13 cellular contexts compared by ENCODE assay signal in genomic region chr1:41364444-41365319, GRCh38. TPM values are rescaled to one million over a fixed set of nuclear protein-coding genes. Genes with fewer than 3 reads are reported as not detected.
DNase-seq lines count a peak whose midpoint lies in the region; ATAC-seq and TF ChIP-seq lines count a peak whose summit lies in the region.
"Had no signal": no experiment of that assay in that cellular context is flagged by ENCODE, and none has a peak within 500 bp of the region (broad histone marks: within the 10 kb centered on the region; RNA-seq: fewer than 3 reads in every experiment).

No MANE protein-coding gene starts in this region.

- peaks cover 30% of the 10 kb centered on the region for H3K4me1 Mint-ChIP-seq in activated T-cell treated with anti-CD3 and anti-CD28 coated beads, Interleukin-2, amount 50 U/mL, for 72 hours (ENCODE audit: low read depth)
- H3K4me1 Mint-ChIP-seq in glutamatergic neuron (ENCODE audit: low read depth, unreplicated experiment), result peaks cover 41% of the 10 kb centered on the region

- peak overlapping the region; percentile 33 to 34 for H3K4me3 Mint-ChIP-seq in activated T-cell treated with anti-CD3 and anti-CD28 coated beads, Interleukin-2, amount 50 U/mL, for 72 hours
- peak overlapping the region; percentile 75 for H3K4me3 Mint-ChIP-seq in glutamatergic neuron (ENCODE audit: unreplicated experiment)
- H3K4me3 Mint-ChIP-seq: activated CD4-positive, alpha-beta T cell treated with anti-CD3 and anti-CD28 coated beads, Interleukin-2, amount 10 ng/mL, durations not matched to agents 7 days and 5 days had no signal

- H3K9me3 ChIP-seq in stomach smooth muscle (ENCODE audit: control insufficient read depth in 2 of 2, low read length in 2 of 2), result no peaks in the 10 kb centered on the region
- H3K9me3 ChIP-seq: lower lobe of right lung, ovary, vagina had no signal

- peaks cover 0 to 8% of the 10 kb centered on the region in 2 donors for H3K27me3 ChIP-seq in stomach smooth muscle (ENCODE audit: control insufficient read depth in 1 of 2, insufficient read depth in 2 of 2, low read length in 2 of 2)
- H3K27me3 ChIP-seq: ovary, vagina had no signal

- no peaks in the 10 kb centered on the region for H3K9me3 Mint-ChIP-seq in activated T-cell treated with anti-CD3 and anti-CD28 coated beads, Interleukin-2, amount 50 U/mL, for 72 hours
- peaks cover 10% of the 10 kb centered on the region for H3K9me3 Mint-ChIP-seq in glutamatergic neuron (ENCODE audit: unreplicated experiment)
- H3K9me3 Mint-ChIP-seq: activated CD4-positive, alpha-beta T cell treated with anti-CD3 and anti-CD28 coated beads, Interleukin-2, amount 10 ng/mL, durations not matched to agents 7 days and 5 days had no signal

- ATAC-seq in activated T-cell treated with anti-CD3 and anti-CD28 coated beads, Interleukin-2, amount 50 U/mL, for 72 hours (replicated peaks in 1 of 2), result no peak
- ATAC-seq in HG03378 (IDR thresholded peaks at IDR 0.05; ENCODE audit: unreplicated experiment), result no peak
- ATAC-seq: lower lobe of right lung had no signal

- DNase-seq in activated T-cell treated with anti-CD3 and anti-CD28 coated beads, Interleukin-2, amount 50 U/mL, for 72 hours, result no peak
- DNase-seq in activated T-cell treated with anti-CD3 and anti-CD28 coated beads for 4 hours (no peak), NCI-H82 (lab: John Stamatoyannopoulos, UW) (peak; percentile 84), glutamatergic neuron (no peak), NCI-H1436 treated with DMSO at 0.1 percent for 48 hours (lab: John Stamatoyannopoulos, UW) (no peak)
- DNase-seq in stimulated activated naive CD4-positive, alpha-beta T cell (lab: John Stamatoyannopoulos, UW), result no peak
- DNase-seq: activated CD4-positive, alpha-beta T cell treated with anti-CD3 and anti-CD28 coated beads, Interleukin-2, amount 10 ng/mL, durations not matched to agents 7 days and 5 days; lower lobe of right lung had no signal

- H3K36me3 ChIP-seq in stomach smooth muscle (ENCODE audit: control insufficient read depth in 2 of 2, insufficient read depth in 2 of 2, low read length in 2 of 2), result no peaks in the 10 kb centered on the region
- H3K36me3 ChIP-seq: lower lobe of right lung, ovary, vagina had no signal

- H3K9ac ChIP-seq in stomach smooth muscle (ENCODE audit: low read length in 2 of 2), result no peak overlapping the region

- no peak overlapping the region for H3K4me3 ChIP-seq in stomach smooth muscle (ENCODE audit: low read length in 2 of 2)
- H3K4me3 ChIP-seq: hepatocyte, lower lobe of right lung, ovary, vagina had no signal

- peaks cover 52% of the 10 kb centered on the region for H3K4me1 ChIP-seq in stomach smooth muscle (ENCODE audit: control insufficient read depth, insufficient read depth, low read length)

- no peak for TF ChIP-seq CTCF in glutamatergic neuron (IDR thresholded peaks at IDR 0.05; ENCODE audit: partially characterized antibody, unreplicated experiment)

- no peak overlapping the region for H3K27ac Mint-ChIP-seq in activated T-cell treated with anti-CD3 and anti-CD28 coated beads, Interleukin-2, amount 50 U/mL, for 72 hours
- no peak overlapping the region for H3K27ac Mint-ChIP-seq in glutamatergic neuron (ENCODE audit: unreplicated experiment)
- H3K27ac Mint-ChIP-seq: activated CD4-positive, alpha-beta T cell treated with anti-CD3 and anti-CD28 coated beads, Interleukin-2, amount 10 ng/mL, durations not matched to agents 7 days and 5 days had no signal

- peak overlapping the region; percentile 53 for H3K27ac ChIP-seq in stomach smooth muscle (ENCODE audit: low read length)
- H3K27ac ChIP-seq: lower lobe of right lung, vagina had no signal

- H3K27me3 Mint-ChIP-seq in activated T-cell treated with anti-CD3 and anti-CD28 coated beads, Interleukin-2, amount 50 U/mL, for 72 hours (ENCODE audit: low read depth), result peaks cover 40% of the 10 kb centered on the region
- H3K27me3 Mint-ChIP-seq in glutamatergic neuron (ENCODE audit: unreplicated experiment), result peaks cover 11% of the 10 kb centered on the region

- no peaks in the 10 kb centered on the region for H3K36me3 Mint-ChIP-seq in activated T-cell treated with anti-CD3 and anti-CD28 coated beads, Interleukin-2, amount 50 U/mL, for 72 hours (ENCODE audit: insufficient read depth in 2 of 2)
- H3K36me3 Mint-ChIP-seq in glutamatergic neuron (ENCODE audit: unreplicated experiment), result no peaks in the 10 kb centered on the region

RNA-seq across cellular contexts. Expression of gene FOXO6, which starts 3.4 kb away (rescaled TPM):
- total RNA-seq in activated T-cell treated with anti-CD3 and anti-CD28 coated beads, Interleukin-2, amount 50 U/mL, for 72 hours, result under 1 TPM; 0.19 to 0.21 TPM
- 11.7 TPM for total RNA-seq in glutamatergic neuron (ENCODE audit: unreplicated experiment)
- total RNA-seq: activated CD4-positive, alpha-beta T cell treated with anti-CD3 and anti-CD28 coated beads, Interleukin-2, amount 10 ng/mL, durations not matched to agents 7 days and 5 days had no signal

Comparison
In these comparisons a context has a peak if more than half of its experiments do, and no peak if none do; other contexts are left out.
1. RNA of gene FOXO6, which starts 3.4 kb away (total RNA-seq): 11.7 TPM in glutamatergic neuron (single experiment); 0.19 to 0.21 TPM in activated T-cell treated with anti-CD3 and anti-CD28 coated beads, Interleukin-2, amount 50 U/mL, for 72 hours; every median in the first group is over 10 times any median in the second.